ENCODE assay signal across 18 cellular contexts in the genomic region with DNA sequence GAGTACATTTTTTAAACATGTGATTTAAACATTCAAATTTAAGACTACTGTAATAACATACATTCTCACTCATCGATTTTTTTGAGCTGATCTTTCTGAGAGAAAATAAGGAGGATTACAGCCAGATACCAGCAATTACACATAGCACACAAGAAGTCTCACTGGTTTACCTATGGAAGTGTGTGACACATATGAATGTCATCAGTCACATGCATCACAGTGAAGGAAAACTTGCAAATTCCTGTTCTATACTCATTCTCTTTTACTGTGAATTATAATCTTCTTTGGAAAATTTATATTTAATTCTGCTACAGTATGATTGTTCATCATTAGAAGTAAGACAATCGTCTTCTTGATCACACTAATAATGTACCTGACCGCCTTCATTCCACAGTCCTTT. TPM values are rescaled to one million over a fixed set of nuclear protein-coding genes. Genes with fewer than 3 reads are reported as not detected.
DNase-seq lines count a peak whose midpoint lies in the region; ATAC-seq, FAIRE-seq and TF ChIP-seq lines count a peak whose summit lies in the region.
"Had no signal": no experiment of that assay in that cellular context is flagged by ENCODE, and none has a peak within 500 bp of the region (broad histone marks: within the 10 kb centered on the region; RNA-seq: fewer than 3 reads in every experiment).

No MANE protein-coding gene starts in this region.

- H3K79me2 ChIP-seq in K562 (ENCODE audit: control insufficient read depth, insufficient read depth, low read length): no peaks in the 10 kb centered on the region

- in situ Hi-C loops in K562 (cut with MboI): no loop called here

- ATAC-seq in K562: no peak
- ATAC-seq in foreskin keratinocyte: peak; percentile 96
- ATAC-seq in HG03159 (IDR thresholded peaks at IDR 0.05; ENCODE audit: unreplicated experiment): no peak
- ATAC-seq in right cardiac atrium: no peak

- no peaks in the 10 kb centered on the region for H4K20me1 ChIP-seq in K562 (replicated peaks; ENCODE audit: control insufficient read depth, insufficient read depth, low read length)

- no peak for TF ChIP-seq POLR2A in K562 (conservative IDR thresholded peaks at IDR 0.05)

- no TSS peak for BruUV-seq in K562 (replicated peaks; lab: Mats Ljungman, UMichigan)

- H3K9me3 ChIP-seq in K562 (replicated peaks; ENCODE audit: control insufficient read depth, insufficient read depth, low read depth, low read length) (no peaks in the 10 kb centered on the region), right cardiac atrium (ENCODE audit: control insufficient read depth, low read length) (no peaks in the 10 kb centered on the region)
- H3K9me3 ChIP-seq: BE2C had no signal

- no peaks in the 10 kb centered on the region for H3K9me1 ChIP-seq in K562 (ENCODE audit: control insufficient read depth, insufficient read depth, low read length)

- H3K9ac ChIP-seq in K562 (ENCODE audit: insufficient read depth in 1 of 2, low read depth in 2 of 2, low read length in 2 of 2): no peak overlapping the region

- no peaks in the 10 kb centered on the region for H3K36me3 ChIP-seq in K562 (ENCODE audit: control insufficient read depth, insufficient read depth, low read length)
- H3K36me3 ChIP-seq: BE2C had no signal

- FAIRE-seq in K562 (lab: Jason Lieb, UNC): no peak
- FAIRE-seq: A204.1, GM19239, H1 had no signal

- no peak for TF ChIP-seq RAD21 in K562 (CRISPR knock-in tag; conservative IDR thresholded peaks at IDR 0.05 in 1 of 2, IDR thresholded peaks at IDR 0.05 in 1 of 2)

- H3K27me3 ChIP-seq in K562 (ENCODE audit: control insufficient read depth in 2 of 2, insufficient read depth in 2 of 2, low read length in 2 of 2) (no peaks in the 10 kb centered on the region), foreskin keratinocyte (no peaks in the 10 kb centered on the region), right cardiac atrium (ENCODE audit: control insufficient read depth, insufficient read depth) (no peaks in the 10 kb centered on the region)
- H3K27me3 ChIP-seq: BE2C had no signal

- no peak for TF ChIP-seq CTCF in K562 (IDR thresholded peaks at IDR 0.05 in 2 of 3, conservative IDR thresholded peaks at IDR 0.05 in 1 of 3; ENCODE audit: insufficient read depth in 2 of 3, low read depth in 1 of 3, low read length in 3 of 3)
- TF ChIP-seq CTCF in foreskin keratinocyte (conservative IDR thresholded peaks at IDR 0.05): no peak

- CTCF ChIA-PET in K562 (lab: Yijun Ruan, JAX; ENCODE audit: low intra/inter-chr PET ratio): no interaction called here

- 52% methylated on average over 3 of the region's 3 CpGs for WGBS in K562 (ENCODE audit: insufficient coverage, low coverage, missing lambda C conversion rate)
- 88% methylated on average over 3 of the region's 3 CpGs for WGBS in right cardiac atrium

- TF ChIP-seq EP300 in K562 (IDR thresholded peaks at IDR 0.05; ENCODE audit: low read length): no peak

- H3K27ac ChIP-seq in K562 (ENCODE audit: extremely low read depth, low read depth, low read length) (no peak overlapping the region), foreskin keratinocyte (no peak overlapping the region), right cardiac atrium (ENCODE audit: low read length) (no peak overlapping the region)

- no peak overlapping the region for H3K4me2 ChIP-seq in K562 (ENCODE audit: insufficient read depth, low read length)

- H3K4me3 ChIP-seq in K562 (no peak overlapping the region), right cardiac atrium (ENCODE audit: low read length) (no peak overlapping the region)

- DNase-seq in ELR (ENCODE audit: low read depth) (peak; percentile 46), RKO (ENCODE audit: low spot score) (peak; percentile 39), K562 (ENCODE audit: extremely low read depth in 1 of 4, low spot score in 3 of 4) (no peak), foreskin keratinocyte (peak in 1 of 2 donors; percentile 60), A172 (ENCODE audit: low spot score) (no peak), right cardiac atrium (no peak)
- DNase-seq: ACHN; BE2C; C1 segment of cervical spinal cord; CD4-positive, CD25-positive, alpha-beta regulatory T cell; DMS153; DMS79; GF-D8; H9 had no signal

- H3K4me1 ChIP-seq in K562 (replicated peaks in 1 of 2; ENCODE audit: control insufficient read depth in 2 of 2, insufficient read depth in 2 of 2, low read length in 2 of 2) (peaks cover 0 to 6% of the 10 kb centered on the region in 2 experiments; a peak in 3 of 5 replicates), foreskin keratinocyte (peaks cover 6% of the 10 kb centered on the region), right cardiac atrium (ENCODE audit: control insufficient read depth, insufficient read depth, low read length) (no peaks in the 10 kb centered on the region)
- H3K4me1 ChIP-seq: BE2C had no signal

- POLR2A ChIA-PET in K562 (lab: Yijun Ruan, JAX): interaction anchor here (1.6 kb wide), 1 partner anchor 10 kb away, joined by 3 read pairs; no protein-coding TSS in a partner anchor

- intact Hi-C loops in K562 (cut with micrococcal nuclease): no loop called here
- intact Hi-C loops in right cardiac atrium (cut with DNase I): no loop called here

- H2AFZ ChIP-seq in K562 (ENCODE audit: low read depth, low read length): 0 out of 2 replicates have a peak overlapping the region, but pooled peaks have one; percentile 20

TF ChIP-seq in K562, 482 proteins besides CTCF, POLR2A, EP300 and RAD21:
- TF ChIP-seq NR2F6 (CRISPR knock-in tag; IDR thresholded peaks at IDR 0.05) (no peak), FOSL1 (tag; conservative IDR thresholded peaks at IDR 0.05) (peak; percentile 58)

RNA-seq across cellular contexts. Expression of a gene that starts 21.3 kb away (rescaled TPM):
- total RNA-seq in K562 (2011; cell fraction: chromatin; rRNA removed; ENCODE audit: low replicate concordance): 277 and 609 TPM in 2 replicates
- total RNA-seq in K562 (2011; cell fraction: nucleolus; rRNA removed): 85.4 and 124 TPM in 2 replicates
- total RNA-seq in K562 (2011; cell fraction: nucleoplasm; rRNA removed): 181 and 239 TPM in 2 replicates
- 87.6 and 88.6 TPM in 2 replicates for total RNA-seq in K562 (2014; rRNA removed)
- 141 and 176 TPM in 2 replicates for total RNA-seq in K562 (2014; rRNA removed; fragmentation: Illumina TruSeq; extraction: Trizol)
- total RNA-seq in K562 (2015; rRNA removed; fragmentation: Illumina TruSeq; extraction: Trizol): 202 and 217 TPM in 2 replicates
- total RNA-seq in K562 (2021): 104 and 120 TPM in 2 replicates
- polyA plus RNA-seq in K562 (2011; rRNA removed): 125 and 150 TPM in 2 replicates
- 51.4 and 56.4 TPM in 2 replicates for polyA plus RNA-seq in K562 (2011; cell fraction: cytosol; rRNA removed)
- 185 and 191 TPM in 2 replicates for polyA plus RNA-seq in K562 (2011; cell fraction: nucleus; rRNA removed)
- polyA plus RNA-seq in K562 (2012): 52.6 and 57.6 TPM in 2 replicates
- 96.8 and 104 TPM in 2 replicates for polyA plus RNA-seq in K562 (2014; fragmentation: Illumina TruSeq; extraction: Trizol)
- 10 to 100 TPM; 17.0 to 24.0 TPM for polyA plus RNA-seq in K562 (2014; fragmentation: Nextera tagmentation; extraction: Ambion mirVana)
- 76.3 and 85.8 TPM in 2 replicates for polyA plus RNA-seq in K562 (2014; rRNA removed)
- polyA minus RNA-seq in K562 (2011; rRNA and poly(A)+ RNA removed): 321 and 336 TPM in 2 replicates
- polyA minus RNA-seq in K562 (2011; cell fraction: cytosol; rRNA and poly(A)+ RNA removed): 69.5 and 101 TPM in 2 replicates
- 312 and 418 TPM in 2 replicates for polyA minus RNA-seq in K562 (2011; cell fraction: nucleus; rRNA and poly(A)+ RNA removed)
- 27.7 and 29.4 TPM in 2 replicates for total RNA-seq in foreskin keratinocyte
- polyA plus RNA-seq in foreskin keratinocyte: 10.4 and 11.1 TPM in 2 replicates
- total RNA-seq in A172 (2014; rRNA removed; shearing (Covaris generic)): 16.6 and 19.7 TPM in 2 replicates
- total RNA-seq in right cardiac atrium: 10 to 100 TPM; 43.1 to 62.7 (median 54.6) TPM
- polyA plus RNA-seq in right cardiac atrium: 12.1 TPM

Comparison
In these comparisons a context has a peak if more than half of its experiments do, and no peak if none do; other contexts are left out.
1. DNase-seq: peak in ELR (single experiment) and RKO (single experiment); none in K562 (0 of 4), A172 (single experiment) and right cardiac atrium (0 of 3).